ENCODE assay signal across 15 cellular contexts in genomic region chr4:10075158-10075863, GRCh38. TPM values are rescaled to one million over a fixed set of nuclear protein-coding genes. Genes with fewer than 3 reads are reported as not detected.
DNase-seq lines count a peak whose midpoint lies in the region; ATAC-seq and TF ChIP-seq lines count a peak whose summit lies in the region.
"Had no signal": no experiment of that assay in that cellular context is flagged by ENCODE, and none has a peak within 500 bp of the region (broad histone marks: within the 10 kb centered on the region; RNA-seq: fewer than 3 reads in every experiment).

No MANE protein-coding gene starts in this region.

- H3K4me3 ChIP-seq in H7 (ENCODE audit: insufficient read depth, low read depth, low read length) (no peak overlapping the region), foreskin fibroblast (ENCODE audit: low read depth in 1 of 2, low read length in 2 of 2) (no peak overlapping the region)
- H3K4me3 ChIP-seq: heart left ventricle, thoracic aorta had no signal

- H3K27ac Mint-ChIP-seq in effector memory CD8-positive, alpha-beta T cell: peak overlapping the region in 1 of 2 donors; percentile 91
- no peak overlapping the region for H3K27ac Mint-ChIP-seq in natural killer cell treated with Interleukin-12 subunit alpha and Interleukin-12 subunit beta and Interleukin-15 and Interleukin-18, amount 100 ng/mL, for 72 hours
- H3K27ac Mint-ChIP-seq: activated naive CD4-positive, alpha-beta T cell treated with anti-CD3 and anti-CD28 coated beads, Interleukin-2, amount 50 U/mL, for 24 hours had no signal

- no peaks in the 10 kb centered on the region for H3K27me3 ChIP-seq in H7 (ENCODE audit: control insufficient read depth, insufficient read depth, low read length)
- H3K27me3 ChIP-seq: heart left ventricle had no signal

- no peak overlapping the region for H3K4me3 Mint-ChIP-seq in effector memory CD8-positive, alpha-beta T cell
- H3K4me3 Mint-ChIP-seq in natural killer cell treated with Interleukin-12 subunit alpha and Interleukin-12 subunit beta and Interleukin-15 and Interleukin-18, amount 100 ng/mL, for 72 hours: no peak overlapping the region
- H3K4me3 Mint-ChIP-seq: activated naive CD4-positive, alpha-beta T cell treated with anti-CD3 and anti-CD28 coated beads, Interleukin-2, amount 50 U/mL, for 24 hours had no signal

- H3K4me1 Mint-ChIP-seq in effector memory CD8-positive, alpha-beta T cell (ENCODE audit: low read depth in 2 of 2): peaks cover 0 to 8% of the 10 kb centered on the region in 2 donors
- peaks cover 6 to 12% of the 10 kb centered on the region in 2 donors for H3K4me1 Mint-ChIP-seq in natural killer cell treated with Interleukin-12 subunit alpha and Interleukin-12 subunit beta and Interleukin-15 and Interleukin-18, amount 100 ng/mL, for 72 hours (ENCODE audit: low read depth in 2 of 2)

- no peaks in the 10 kb centered on the region for H3K27me3 Mint-ChIP-seq in effector memory CD8-positive, alpha-beta T cell
- no peaks in the 10 kb centered on the region for H3K27me3 Mint-ChIP-seq in natural killer cell treated with Interleukin-12 subunit alpha and Interleukin-12 subunit beta and Interleukin-15 and Interleukin-18, amount 100 ng/mL, for 72 hours
- H3K27me3 Mint-ChIP-seq: activated naive CD4-positive, alpha-beta T cell treated with anti-CD3 and anti-CD28 coated beads, Interleukin-2, amount 50 U/mL, for 24 hours had no signal

- no peak for TF ChIP-seq CTCF in foreskin fibroblast (IDR thresholded peaks at IDR 0.05; ENCODE audit: low read depth, low read length)

- H3K9me3 Mint-ChIP-seq in effector memory CD8-positive, alpha-beta T cell: no peaks in the 10 kb centered on the region
- no peaks in the 10 kb centered on the region for H3K9me3 Mint-ChIP-seq in natural killer cell treated with Interleukin-12 subunit alpha and Interleukin-12 subunit beta and Interleukin-15 and Interleukin-18, amount 100 ng/mL, for 72 hours
- H3K9me3 Mint-ChIP-seq: activated naive CD4-positive, alpha-beta T cell treated with anti-CD3 and anti-CD28 coated beads, Interleukin-2, amount 50 U/mL, for 24 hours had no signal

- DNase-seq in AG08396 (ENCODE audit: low spot score) (peak; percentile 2), H7 (peak; percentile 19), foreskin fibroblast (no peak), NCI-H524 treated with DMSO at 0.1 percent for 48 hours (lab: John Stamatoyannopoulos, UW) (no peak), HK-2 (ENCODE audit: unreplicated experiment) (no peak)
- DNase-seq in effector memory CD8-positive, alpha-beta T cell: no peak
- peak; percentile 5 for DNase-seq in natural killer cell treated with Interleukin-12 subunit alpha and Interleukin-12 subunit beta and Interleukin-15 and Interleukin-18, amount 100 ng/mL, for 72 hours (ENCODE audit: low spot score)
- DNase-seq: heart left ventricle; NCI-H526; occipital lobe; SHP77 treated with DMSO at 0.1 percent for 48 hours; stimulated activated CD4-positive, alpha-beta T cell treated with anti-CD3 and anti-CD28 coated beads, Interleukin-4, amount 100 ng/mL, for 1 hour had no signal

- ATAC-seq in effector memory CD8-positive, alpha-beta T cell (replicated peaks): peak; percentile 4
- no peak for ATAC-seq in natural killer cell treated with Interleukin-12 subunit alpha and Interleukin-12 subunit beta and Interleukin-15 and Interleukin-18, amount 100 ng/mL, for 72 hours
- ATAC-seq in HG02970 (IDR thresholded peaks at IDR 0.05; ENCODE audit: low FRiP score, unreplicated experiment): no peak

- peaks cover 51% of the 10 kb centered on the region for H3K36me3 ChIP-seq in H7 (replicated peaks; ENCODE audit: control insufficient read depth, insufficient read depth, low read length)

- H3K36me3 Mint-ChIP-seq in effector memory CD8-positive, alpha-beta T cell (ENCODE audit: insufficient read depth): peaks cover 82% of the 10 kb centered on the region
- H3K36me3 Mint-ChIP-seq in natural killer cell treated with Interleukin-12 subunit alpha and Interleukin-12 subunit beta and Interleukin-15 and Interleukin-18, amount 100 ng/mL, for 72 hours: peaks cover 18% of the 10 kb centered on the region

RNA-seq across cellular contexts. Expression of gene WDR1, which starts 41.3 kb away (rescaled TPM):
- 219 and 254 TPM in 2 replicates for total RNA-seq in H7 (2014; rRNA removed; shearing (Covaris generic))
- total RNA-seq in natural killer cell treated with Interleukin-12 subunit alpha and Interleukin-12 subunit beta and Interleukin-15 and Interleukin-18, amount 100 ng/mL, for 72 hours: 100 to 1,000 TPM; 550 to 559 TPM

RNA-seq across cellular contexts. Expression of gene SLC2A9, which starts 54.0 kb away (rescaled TPM):
- 0.26 TPM in 1 of 2 replicates, not detected in the other for total RNA-seq in H7 (2014; rRNA removed; shearing (Covaris generic))
- 1 to 10 TPM; 1.8 to 3.3 TPM for total RNA-seq in natural killer cell treated with Interleukin-12 subunit alpha and Interleukin-12 subunit beta and Interleukin-15 and Interleukin-18, amount 100 ng/mL, for 72 hours

Comparison
In these comparisons a context has a peak if more than half of its experiments do, and no peak if none do; other contexts are left out.
1. DNase-seq: peak in AG08396 (single experiment), H7 (single experiment) and natural killer cell treated with Interleukin-12 subunit alpha and Interleukin-12 subunit beta and Interleukin-15 and Interleukin-18, amount 100 ng/mL, for 72 hours (single experiment); none in effector memory CD8-positive, alpha-beta T cell (0 of 3), foreskin fibroblast (0 of 2), NCI-H524 treated with DMSO at 0.1 percent for 48 hours (single experiment) and HK-2 (single experiment).